In the genomic region with DNA sequence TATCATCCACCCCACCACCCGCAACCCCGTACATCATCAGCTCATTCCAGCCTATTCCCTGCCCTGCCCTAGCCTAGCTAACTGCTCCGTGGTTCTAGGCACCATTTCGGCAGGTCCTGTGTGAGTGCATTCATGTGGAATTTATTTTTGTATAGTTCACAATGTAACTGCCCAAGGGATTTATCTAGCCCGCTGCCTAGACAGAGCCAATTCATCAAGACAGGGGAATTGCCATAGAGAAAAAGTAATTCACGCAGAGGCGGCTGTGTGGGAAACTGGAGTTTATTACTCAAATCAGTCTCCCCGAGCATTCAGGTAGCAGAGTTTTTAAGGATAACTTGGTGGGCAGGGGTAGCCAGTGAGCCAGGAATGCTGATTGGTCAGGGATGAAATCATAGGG, we compare ENCODE assay signal across 25 cellular contexts.
"Had no signal": no experiment of that assay in that cellular context is flagged by ENCODE, and none has a peak within 500 bp of the region (broad histone marks: within the 10 kb centered on the region; RNA-seq: fewer than 3 reads in every experiment).

No MANE protein-coding gene starts in this region.

- H3K27ac ChIP-seq: RWPE1 had no signal

- H3K4me3 ChIP-seq: MG63 had no signal

- H3K9ac ChIP-seq: SK-N-SH had no signal

- ATAC-seq: HepG2, Panc1, PC-3 had no signal

- H3K9me3 ChIP-seq: MG63, SK-N-SH had no signal

- FAIRE-seq: HepG2 had no signal

- H3K4me2 ChIP-seq: SK-N-SH had no signal

- H3K36me3 ChIP-seq: MG63 had no signal

- H3K27me3 ChIP-seq: MG63 had no signal

- DNase-seq: IMR-90, Karpas-422, KG1, MG63, NCI-H1092, NCI-H1105 treated with DMSO at 0.1 percent for 48 hours, NCI-H1417 treated with DMSO at 0.1 percent for 48 hours, NCI-H146, NCI-H1694 treated with DMSO at 0.1 percent for 48 hours, NCI-H1930, NCI-H2081, NCI-H2107, NCI-H226, NCI-H446, NCI-H510A, NCI-H524 treated with DMSO at 0.1 percent for 48 hours, NCI-H69, NCI-H774, PC-3, SHP77, SK-N-SH, SW 1271 had no signal
